Comparison of ENCODE assay signal across 1 cellular context in the genomic region with DNA sequence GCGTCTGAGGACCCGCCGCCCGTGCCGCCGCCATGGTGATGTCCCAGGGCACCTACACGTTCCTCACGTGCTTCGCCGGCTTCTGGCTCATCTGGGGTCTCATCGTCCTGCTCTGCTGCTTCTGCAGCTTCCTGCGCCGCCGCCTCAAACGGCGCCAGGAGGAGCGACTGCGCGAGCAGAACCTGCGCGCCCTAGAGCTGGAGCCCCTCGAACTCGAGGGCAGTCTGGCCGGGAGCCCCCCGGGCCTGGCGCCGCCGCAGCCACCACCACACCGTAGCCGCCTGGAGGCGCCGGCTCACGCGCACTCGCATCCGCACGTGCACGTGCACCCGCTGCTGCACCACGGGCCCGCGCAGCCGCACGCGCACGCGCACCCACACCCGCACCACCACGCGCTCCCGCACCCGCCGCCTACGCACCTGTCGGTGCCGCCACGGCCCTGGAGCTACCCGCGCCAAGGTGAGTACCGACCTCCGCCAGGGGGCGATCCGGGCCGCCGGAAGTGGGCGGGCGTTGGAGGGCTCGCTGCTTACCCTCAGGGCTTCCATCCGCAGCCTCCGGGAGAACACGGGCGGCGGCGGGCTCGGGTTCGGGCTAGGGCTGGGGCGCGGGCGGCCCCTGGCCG.
A peak's percentile ranks its signal among the peaks of the same experiment; 100 is the strongest.
TF ChIP-seq lines count a peak whose summit lies in the region.

No MANE protein-coding gene starts in this region.

TF ChIP-seq in WTC11, 78 proteins besides CTCF, POLR2A, EP300 and RAD21 (continued from another document):
- TF ChIP-seq, protein P1, sequence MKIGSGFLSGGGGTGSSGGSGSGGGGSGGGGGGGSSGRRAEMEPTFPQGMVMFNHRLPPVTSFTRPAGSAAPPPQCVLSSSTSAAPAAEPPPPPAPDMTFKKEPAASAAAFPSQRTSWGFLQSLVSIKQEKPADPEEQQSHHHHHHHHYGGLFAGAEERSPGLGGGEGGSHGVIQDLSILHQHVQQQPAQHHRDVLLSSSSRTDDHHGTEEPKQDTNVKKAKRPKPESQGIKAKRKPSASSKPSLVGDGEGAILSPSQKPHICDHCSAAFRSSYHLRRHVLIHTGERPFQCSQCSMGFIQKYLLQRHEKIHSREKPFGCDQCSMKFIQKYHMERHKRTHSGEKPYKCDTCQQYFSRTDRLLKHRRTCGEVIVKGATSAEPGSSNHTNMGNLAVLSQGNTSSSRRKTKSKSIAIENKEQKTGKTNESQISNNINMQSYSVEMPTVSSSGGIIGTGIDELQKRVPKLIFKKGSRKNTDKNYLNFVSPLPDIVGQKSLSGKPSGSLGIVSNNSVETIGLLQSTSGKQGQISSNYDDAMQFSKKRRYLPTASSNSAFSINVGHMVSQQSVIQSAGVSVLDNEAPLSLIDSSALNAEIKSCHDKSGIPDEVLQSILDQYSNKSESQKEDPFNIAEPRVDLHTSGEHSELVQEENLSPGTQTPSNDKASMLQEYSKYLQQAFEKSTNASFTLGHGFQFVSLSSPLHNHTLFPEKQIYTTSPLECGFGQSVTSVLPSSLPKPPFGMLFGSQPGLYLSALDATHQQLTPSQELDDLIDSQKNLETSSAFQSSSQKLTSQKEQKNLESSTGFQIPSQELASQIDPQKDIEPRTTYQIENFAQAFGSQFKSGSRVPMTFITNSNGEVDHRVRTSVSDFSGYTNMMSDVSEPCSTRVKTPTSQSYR (CRISPR knock-in tag; IDR thresholded peaks at IDR 0.05), result no peak; the same call in 1 of the 2 replicates
- TF ChIP-seq, protein P2, sequence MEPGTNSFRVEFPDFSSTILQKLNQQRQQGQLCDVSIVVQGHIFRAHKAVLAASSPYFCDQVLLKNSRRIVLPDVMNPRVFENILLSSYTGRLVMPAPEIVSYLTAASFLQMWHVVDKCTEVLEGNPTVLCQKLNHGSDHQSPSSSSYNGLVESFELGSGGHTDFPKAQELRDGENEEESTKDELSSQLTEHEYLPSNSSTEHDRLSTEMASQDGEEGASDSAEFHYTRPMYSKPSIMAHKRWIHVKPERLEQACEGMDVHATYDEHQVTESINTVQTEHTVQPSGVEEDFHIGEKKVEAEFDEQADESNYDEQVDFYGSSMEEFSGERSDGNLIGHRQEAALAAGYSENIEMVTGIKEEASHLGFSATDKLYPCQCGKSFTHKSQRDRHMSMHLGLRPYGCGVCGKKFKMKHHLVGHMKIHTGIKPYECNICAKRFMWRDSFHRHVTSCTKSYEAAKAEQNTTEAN (CRISPR knock-in tag; IDR thresholded peaks at IDR 0.05), result 0 out of 2 replicates have a peak, but pooled peaks have one; percentile 46
- TF ChIP-seq NR2C2 (CRISPR knock-in tag; IDR thresholded peaks at IDR 0.05) (0 out of 2 replicates have a peak, but pooled peaks have one; percentile 9), TEAD4 (CRISPR knock-in tag; IDR thresholded peaks at IDR 0.05) (no peak), ESRRA (CRISPR knock-in tag; IDR thresholded peaks at IDR 0.05; ENCODE audit: borderline replicate concordance) (peak; percentile 59; the same call in 1 of the 2 replicates), EMX1 (CRISPR knock-in tag; IDR thresholded peaks at IDR 0.05) (peak; percentile 94), FOXP1 (CRISPR knock-in tag; IDR thresholded peaks at IDR 0.05; ENCODE audit: borderline replicate concordance) (peak; percentile 95), RELA (CRISPR knock-in tag; IDR thresholded peaks at IDR 0.05; ENCODE audit: borderline replicate concordance) (peak; percentile 85), ETV6 (CRISPR knock-in tag; IDR thresholded peaks at IDR 0.05) (peak; percentile 70; the same call in 1 of the 2 replicates), GABPB1 (CRISPR knock-in tag; IDR thresholded peaks at IDR 0.05) (peak; percentile 64; the same call in 1 of the 2 replicates), ZBTB21 (CRISPR knock-in tag; IDR thresholded peaks at IDR 0.05; ENCODE audit: borderline replicate concordance) (peak; percentile 67; the same call in 1 of the 2 replicates), CBFB (CRISPR knock-in tag; IDR thresholded peaks at IDR 0.05; ENCODE audit: low read depth) (peak; percentile 64; the same call in 1 of the 2 replicates), IRF2 (CRISPR knock-in tag; IDR thresholded peaks at IDR 0.05; ENCODE audit: borderline replicate concordance, low read depth) (no peak), ZNF263 (CRISPR knock-in tag; IDR thresholded peaks at IDR 0.05; ENCODE audit: low read depth) (no peak), ZNF423 (CRISPR knock-in tag; IDR thresholded peaks at IDR 0.05) (no peak), SP1 (CRISPR knock-in tag; conservative IDR thresholded peaks at IDR 0.05) (peak; percentile 92)
- TF ChIP-seq, protein P3, sequence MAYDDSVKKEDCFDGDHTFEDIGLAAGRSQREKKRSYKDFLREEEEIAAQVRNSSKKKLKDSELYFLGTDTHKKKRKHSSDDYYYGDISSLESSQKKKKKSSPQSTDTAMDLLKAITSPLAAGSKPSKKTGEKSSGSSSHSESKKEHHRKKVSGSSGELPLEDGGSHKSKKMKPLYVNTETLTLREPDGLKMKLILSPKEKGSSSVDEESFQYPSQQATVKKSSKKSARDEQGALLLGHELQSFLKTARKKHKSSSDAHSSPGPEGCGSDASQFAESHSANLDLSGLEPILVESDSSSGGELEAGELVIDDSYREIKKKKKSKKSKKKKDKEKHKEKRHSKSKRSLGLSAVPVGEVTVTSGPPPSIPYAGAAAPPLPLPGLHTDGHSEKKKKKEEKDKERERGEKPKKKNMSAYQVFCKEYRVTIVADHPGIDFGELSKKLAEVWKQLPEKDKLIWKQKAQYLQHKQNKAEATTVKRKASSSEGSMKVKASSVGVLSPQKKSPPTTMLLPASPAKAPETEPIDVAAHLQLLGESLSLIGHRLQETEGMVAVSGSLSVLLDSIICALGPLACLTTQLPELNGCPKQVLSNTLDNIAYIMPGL (CRISPR knock-in tag; IDR thresholded peaks at IDR 0.05), result peak; percentile 99
- TF ChIP-seq, protein P4, sequence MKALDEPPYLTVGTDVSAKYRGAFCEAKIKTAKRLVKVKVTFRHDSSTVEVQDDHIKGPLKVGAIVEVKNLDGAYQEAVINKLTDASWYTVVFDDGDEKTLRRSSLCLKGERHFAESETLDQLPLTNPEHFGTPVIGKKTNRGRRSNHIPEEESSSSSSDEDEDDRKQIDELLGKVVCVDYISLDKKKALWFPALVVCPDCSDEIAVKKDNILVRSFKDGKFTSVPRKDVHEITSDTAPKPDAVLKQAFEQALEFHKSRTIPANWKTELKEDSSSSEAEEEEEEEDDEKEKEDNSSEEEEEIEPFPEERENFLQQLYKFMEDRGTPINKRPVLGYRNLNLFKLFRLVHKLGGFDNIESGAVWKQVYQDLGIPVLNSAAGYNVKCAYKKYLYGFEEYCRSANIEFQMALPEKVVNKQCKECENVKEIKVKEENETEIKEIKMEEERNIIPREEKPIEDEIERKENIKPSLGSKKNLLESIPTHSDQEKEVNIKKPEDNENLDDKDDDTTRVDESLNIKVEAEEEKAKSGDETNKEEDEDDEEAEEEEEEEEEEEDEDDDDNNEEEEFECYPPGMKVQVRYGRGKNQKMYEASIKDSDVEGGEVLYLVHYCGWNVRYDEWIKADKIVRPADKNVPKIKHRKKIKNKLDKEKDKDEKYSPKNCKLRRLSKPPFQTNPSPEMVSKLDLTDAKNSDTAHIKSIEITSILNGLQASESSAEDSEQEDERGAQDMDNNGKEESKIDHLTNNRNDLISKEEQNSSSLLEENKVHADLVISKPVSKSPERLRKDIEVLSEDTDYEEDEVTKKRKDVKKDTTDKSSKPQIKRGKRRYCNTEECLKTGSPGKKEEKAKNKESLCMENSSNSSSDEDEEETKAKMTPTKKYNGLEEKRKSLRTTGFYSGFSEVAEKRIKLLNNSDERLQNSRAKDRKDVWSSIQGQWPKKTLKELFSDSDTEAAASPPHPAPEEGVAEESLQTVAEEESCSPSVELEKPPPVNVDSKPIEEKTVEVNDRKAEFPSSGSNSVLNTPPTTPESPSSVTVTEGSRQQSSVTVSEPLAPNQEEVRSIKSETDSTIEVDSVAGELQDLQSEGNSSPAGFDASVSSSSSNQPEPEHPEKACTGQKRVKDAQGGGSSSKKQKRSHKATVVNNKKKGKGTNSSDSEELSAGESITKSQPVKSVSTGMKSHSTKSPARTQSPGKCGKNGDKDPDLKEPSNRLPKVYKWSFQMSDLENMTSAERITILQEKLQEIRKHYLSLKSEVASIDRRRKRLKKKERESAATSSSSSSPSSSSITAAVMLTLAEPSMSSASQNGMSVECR (CRISPR knock-in tag; IDR thresholded peaks at IDR 0.05; ENCODE audit: borderline replicate concordance), result peak; percentile 48; the same call in 1 of the 2 replicates
- TF ChIP-seq, protein P5, sequence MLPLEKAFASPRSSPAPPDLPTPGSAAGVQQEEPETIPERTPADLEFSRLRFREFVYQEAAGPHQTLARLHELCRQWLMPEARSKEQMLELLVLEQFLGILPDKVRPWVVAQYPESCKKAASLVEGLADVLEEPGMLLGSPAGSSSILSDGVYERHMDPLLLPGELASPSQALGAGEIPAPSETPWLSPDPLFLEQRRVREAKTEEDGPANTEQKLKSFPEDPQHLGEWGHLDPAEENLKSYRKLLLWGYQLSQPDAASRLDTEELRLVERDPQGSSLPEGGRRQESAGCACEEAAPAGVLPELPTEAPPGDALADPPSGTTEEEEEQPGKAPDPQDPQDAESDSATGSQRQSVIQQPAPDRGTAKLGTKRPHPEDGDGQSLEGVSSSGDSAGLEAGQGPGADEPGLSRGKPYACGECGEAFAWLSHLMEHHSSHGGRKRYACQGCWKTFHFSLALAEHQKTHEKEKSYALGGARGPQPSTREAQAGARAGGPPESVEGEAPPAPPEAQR (CRISPR knock-in tag; IDR thresholded peaks at IDR 0.05), result no peak
- TF ChIP-seq, protein P6, sequence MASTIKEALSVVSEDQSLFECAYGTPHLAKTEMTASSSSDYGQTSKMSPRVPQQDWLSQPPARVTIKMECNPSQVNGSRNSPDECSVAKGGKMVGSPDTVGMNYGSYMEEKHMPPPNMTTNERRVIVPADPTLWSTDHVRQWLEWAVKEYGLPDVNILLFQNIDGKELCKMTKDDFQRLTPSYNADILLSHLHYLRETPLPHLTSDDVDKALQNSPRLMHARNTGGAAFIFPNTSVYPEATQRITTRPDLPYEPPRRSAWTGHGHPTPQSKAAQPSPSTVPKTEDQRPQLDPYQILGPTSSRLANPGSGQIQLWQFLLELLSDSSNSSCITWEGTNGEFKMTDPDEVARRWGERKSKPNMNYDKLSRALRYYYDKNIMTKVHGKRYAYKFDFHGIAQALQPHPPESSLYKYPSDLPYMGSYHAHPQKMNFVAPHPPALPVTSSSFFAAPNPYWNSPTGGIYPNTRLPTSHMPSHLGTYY (CRISPR knock-in tag; IDR thresholded peaks at IDR 0.05), result peak; percentile 88
- TF ChIP-seq, protein P7, sequence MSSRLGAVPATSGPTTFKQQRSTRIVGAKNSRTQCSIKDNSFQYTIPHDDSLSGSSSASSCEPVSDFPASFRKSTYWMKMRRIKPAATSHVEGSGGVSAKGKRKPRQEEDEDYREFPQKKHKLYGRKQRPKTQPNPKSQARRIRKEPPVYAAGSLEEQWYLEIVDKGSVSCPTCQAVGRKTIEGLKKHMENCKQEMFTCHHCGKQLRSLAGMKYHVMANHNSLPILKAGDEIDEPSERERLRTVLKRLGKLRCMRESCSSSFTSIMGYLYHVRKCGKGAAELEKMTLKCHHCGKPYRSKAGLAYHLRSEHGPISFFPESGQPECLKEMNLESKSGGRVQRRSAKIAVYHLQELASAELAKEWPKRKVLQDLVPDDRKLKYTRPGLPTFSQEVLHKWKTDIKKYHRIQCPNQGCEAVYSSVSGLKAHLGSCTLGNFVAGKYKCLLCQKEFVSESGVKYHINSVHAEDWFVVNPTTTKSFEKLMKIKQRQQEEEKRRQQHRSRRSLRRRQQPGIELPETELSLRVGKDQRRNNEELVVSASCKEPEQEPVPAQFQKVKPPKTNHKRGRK (CRISPR knock-in tag; IDR thresholded peaks at IDR 0.05; ENCODE audit: borderline replicate concordance), result no peak
- TF ChIP-seq, protein P8, sequence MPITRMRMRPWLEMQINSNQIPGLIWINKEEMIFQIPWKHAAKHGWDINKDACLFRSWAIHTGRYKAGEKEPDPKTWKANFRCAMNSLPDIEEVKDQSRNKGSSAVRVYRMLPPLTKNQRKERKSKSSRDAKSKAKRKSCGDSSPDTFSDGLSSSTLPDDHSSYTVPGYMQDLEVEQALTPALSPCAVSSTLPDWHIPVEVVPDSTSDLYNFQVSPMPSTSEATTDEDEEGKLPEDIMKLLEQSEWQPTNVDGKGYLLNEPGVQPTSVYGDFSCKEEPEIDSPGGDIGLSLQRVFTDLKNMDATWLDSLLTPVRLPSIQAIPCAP (CRISPR knock-in tag; IDR thresholded peaks at IDR 0.05), result 0 out of 2 replicates have a peak, but pooled peaks have one; percentile 15
- TF ChIP-seq, protein P9, sequence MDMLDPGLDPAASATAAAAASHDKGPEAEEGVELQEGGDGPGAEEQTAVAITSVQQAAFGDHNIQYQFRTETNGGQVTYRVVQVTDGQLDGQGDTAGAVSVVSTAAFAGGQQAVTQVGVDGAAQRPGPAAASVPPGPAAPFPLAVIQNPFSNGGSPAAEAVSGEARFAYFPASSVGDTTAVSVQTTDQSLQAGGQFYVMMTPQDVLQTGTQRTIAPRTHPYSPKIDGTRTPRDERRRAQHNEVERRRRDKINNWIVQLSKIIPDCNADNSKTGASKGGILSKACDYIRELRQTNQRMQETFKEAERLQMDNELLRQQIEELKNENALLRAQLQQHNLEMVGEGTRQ (CRISPR knock-in tag; IDR thresholded peaks at IDR 0.05), result peak; percentile 74
- TF ChIP-seq, protein P10, sequence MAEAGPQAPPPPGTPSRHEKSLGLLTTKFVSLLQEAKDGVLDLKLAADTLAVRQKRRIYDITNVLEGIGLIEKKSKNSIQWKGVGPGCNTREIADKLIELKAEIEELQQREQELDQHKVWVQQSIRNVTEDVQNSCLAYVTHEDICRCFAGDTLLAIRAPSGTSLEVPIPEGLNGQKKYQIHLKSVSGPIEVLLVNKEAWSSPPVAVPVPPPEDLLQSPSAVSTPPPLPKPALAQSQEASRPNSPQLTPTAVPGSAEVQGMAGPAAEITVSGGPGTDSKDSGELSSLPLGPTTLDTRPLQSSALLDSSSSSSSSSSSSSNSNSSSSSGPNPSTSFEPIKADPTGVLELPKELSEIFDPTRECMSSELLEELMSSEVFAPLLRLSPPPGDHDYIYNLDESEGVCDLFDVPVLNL (CRISPR knock-in tag; IDR thresholded peaks at IDR 0.05; ENCODE audit: borderline replicate concordance, low read depth), result 0 out of 2 replicates have a peak, but pooled peaks have one; percentile 33
TF ChIP-seq in WTC11: peak in this region for 37.
